18 cellular contexts compared by ENCODE assay signal in genomic region chr17:80902197-80903019, GRCh38.
DNase-seq lines count a peak whose midpoint lies in the region; ATAC-seq and TF ChIP-seq lines count a peak whose summit lies in the region.
"Had no signal": no experiment of that assay in that cellular context is flagged by ENCODE, and none has a peak within 500 bp of the region (broad histone marks: within the 10 kb centered on the region; RNA-seq: fewer than 3 reads in every experiment).

No MANE protein-coding gene starts in this region.

- TF ChIP-seq CTCF in MM.1S (IDR thresholded peaks at IDR 0.05; ENCODE audit: low read length) = no peak
- no peak for TF ChIP-seq CTCF in nephron progenitor cell (IDR thresholded peaks at IDR 0.05)

- H3K79me2 ChIP-seq in MM.1S (ENCODE audit: low read length) = peaks cover 16% of the 10 kb centered on the region

- H3K4me1 ChIP-seq in MM.1S (ENCODE audit: low read length) = peaks cover 32% of the 10 kb centered on the region
- H3K4me1 ChIP-seq: ascending aorta, SJCRH30 had no signal

- no peak overlapping the region for H2AFZ ChIP-seq in MM.1S (ENCODE audit: low read length)

- H3K4me1 Mint-ChIP-seq in activated T-cell treated with anti-CD3 and anti-CD28 coated beads, Interleukin-2, amount 50 U/mL, for 72 hours (ENCODE audit: low read depth) = peaks cover 48% of the 10 kb centered on the region
- H3K4me1 Mint-ChIP-seq in activated naive CD8-positive, alpha-beta T cell treated with anti-CD3 and anti-CD28 coated beads, Interleukin-2, amount 10 ng/mL, durations not matched to agents 7 days and 5 days = peaks cover 17% of the 10 kb centered on the region
- peaks cover 74% of the 10 kb centered on the region for H3K4me1 Mint-ChIP-seq in nephron progenitor cell

- no peaks in the 10 kb centered on the region for H3K9me3 ChIP-seq in MM.1S (replicated peaks; ENCODE audit: insufficient read depth, low read length)
- H3K9me3 ChIP-seq: ascending aorta, SJCRH30 had no signal

- H3K9me3 Mint-ChIP-seq in activated T-cell treated with anti-CD3 and anti-CD28 coated beads, Interleukin-2, amount 50 U/mL, for 72 hours = no peaks in the 10 kb centered on the region
- H3K9me3 Mint-ChIP-seq in activated naive CD8-positive, alpha-beta T cell treated with anti-CD3 and anti-CD28 coated beads, Interleukin-2, amount 10 ng/mL, durations not matched to agents 7 days and 5 days = no peaks in the 10 kb centered on the region
- no peaks in the 10 kb centered on the region for H3K9me3 Mint-ChIP-seq in nephron progenitor cell
- H3K9me3 Mint-ChIP-seq: naive thymus-derived CD4-positive, alpha-beta T cell had no signal

- H3K27ac ChIP-seq in MM.1S (ENCODE audit: low read length) = peak overlapping the region; percentile 99
- H3K27ac ChIP-seq: ascending aorta, SJCRH30 had no signal

- no peaks in the 10 kb centered on the region for H3K9me2 ChIP-seq in MM.1S (replicated peaks; ENCODE audit: insufficient read depth, low read length)

- H3K4me3 Mint-ChIP-seq in activated T-cell treated with anti-CD3 and anti-CD28 coated beads, Interleukin-2, amount 50 U/mL, for 72 hours = peak overlapping the region; percentile 23 to 33
- no peak overlapping the region for H3K4me3 Mint-ChIP-seq in activated naive CD8-positive, alpha-beta T cell treated with anti-CD3 and anti-CD28 coated beads, Interleukin-2, amount 10 ng/mL, durations not matched to agents 7 days and 5 days
- no peak overlapping the region for H3K4me3 Mint-ChIP-seq in nephron progenitor cell

- DNase-seq in activated T-cell treated with anti-CD3 and anti-CD28 coated beads, Interleukin-2, amount 50 U/mL, for 72 hours = no peak
- DNase-seq in activated T-cell treated with anti-CD3 and anti-CD28 coated beads, Interleukin-2, amount 50 U/mL, for 1 hour = no peak
- no peak for DNase-seq in MM.1S
- no peak for DNase-seq in activated naive CD8-positive, alpha-beta T cell treated with anti-CD3 and anti-CD28 coated beads, Interleukin-2, amount 10 ng/mL, durations not matched to agents 7 days and 5 days
- DNase-seq in nephron progenitor cell = no peak
- no peak for DNase-seq in NCI-H69 (lab: John Stamatoyannopoulos, UW)
- no peak for DNase-seq in A172 (ENCODE audit: low spot score)
- DNase-seq: activated CD4-positive, alpha-beta T cell treated with anti-CD3 and anti-CD28 coated beads, Interleukin-2, amount 50 U/mL, for 4 hours; DND-41; MV-4-11; naive thymus-derived CD4-positive, alpha-beta T cell; NCI-H2029; NCI-H524 treated with DMSO at 0.1 percent for 48 hours; OCI-M1; SJCRH30; stimulated activated CD4-positive, alpha-beta T cell treated with anti-CD3 and anti-CD28 coated beads, Interleukin-1b, Interleukin-23, amount 100 ng/mL, for 48 hours had no signal

- H3K36me3 ChIP-seq in MM.1S (replicated peaks; ENCODE audit: insufficient read depth, low read length) = no peaks in the 10 kb centered on the region; the same call in 1 of the 2 replicates

- H3K27me3 ChIP-seq in MM.1S (replicated peaks; ENCODE audit: insufficient read depth, low read length) = no peaks in the 10 kb centered on the region
- H3K27me3 ChIP-seq: ascending aorta, SJCRH30 had no signal

- no peaks in the 10 kb centered on the region for H3K27me3 Mint-ChIP-seq in activated T-cell treated with anti-CD3 and anti-CD28 coated beads, Interleukin-2, amount 50 U/mL, for 72 hours (ENCODE audit: low read depth)
- no peaks in the 10 kb centered on the region for H3K27me3 Mint-ChIP-seq in activated naive CD8-positive, alpha-beta T cell treated with anti-CD3 and anti-CD28 coated beads, Interleukin-2, amount 10 ng/mL, durations not matched to agents 7 days and 5 days
- no peaks in the 10 kb centered on the region for H3K27me3 Mint-ChIP-seq in nephron progenitor cell (ENCODE audit: low read depth, poor library complexity)
- H3K27me3 Mint-ChIP-seq: naive thymus-derived CD4-positive, alpha-beta T cell had no signal

- ATAC-seq in activated T-cell treated with anti-CD3 and anti-CD28 coated beads, Interleukin-2, amount 50 U/mL, for 72 hours (replicated peaks in 1 of 2) = no peak
- ATAC-seq in activated naive CD8-positive, alpha-beta T cell treated with anti-CD3 and anti-CD28 coated beads, Interleukin-2, amount 10 ng/mL, durations not matched to agents 7 days and 5 days (ENCODE audit: low read depth) = no peak
- ATAC-seq in HG02610 (IDR thresholded peaks at IDR 0.05; ENCODE audit: unreplicated experiment) = no peak
- ATAC-seq: naive thymus-derived CD4-positive, alpha-beta T cell had no signal

- H3K27ac Mint-ChIP-seq in activated T-cell treated with anti-CD3 and anti-CD28 coated beads, Interleukin-2, amount 50 U/mL, for 72 hours = peak overlapping the region; percentile 11
- peak overlapping the region; percentile 70 for H3K27ac Mint-ChIP-seq in activated naive CD8-positive, alpha-beta T cell treated with anti-CD3 and anti-CD28 coated beads, Interleukin-2, amount 10 ng/mL, durations not matched to agents 7 days and 5 days
- peak overlapping the region; percentile 25 for H3K27ac Mint-ChIP-seq in nephron progenitor cell

- POLR2A ChIA-PET in activated naive CD8-positive, alpha-beta T cell treated with anti-CD3 and anti-CD28 coated beads, Interleukin-2, amount 10 ng/mL, durations not matched to agents 7 days and 5 days (lab: Charles Lee) = no interaction called here

- H3K4me3 ChIP-seq in MM.1S (ENCODE audit: low read length) = no peak overlapping the region
- H3K4me3 ChIP-seq: ascending aorta, SJCRH30 had no signal

- peaks cover 2 to 20% of the 10 kb centered on the region in 2 donors for H3K36me3 Mint-ChIP-seq in activated T-cell treated with anti-CD3 and anti-CD28 coated beads, Interleukin-2, amount 50 U/mL, for 72 hours (ENCODE audit: insufficient read depth in 2 of 2)
- H3K36me3 Mint-ChIP-seq in activated naive CD8-positive, alpha-beta T cell treated with anti-CD3 and anti-CD28 coated beads, Interleukin-2, amount 10 ng/mL, durations not matched to agents 7 days and 5 days = peaks cover 10% of the 10 kb centered on the region
- H3K36me3 Mint-ChIP-seq in nephron progenitor cell (ENCODE audit: low read depth) = peaks cover 26% of the 10 kb centered on the region

- peak overlapping the region; percentile 89 for H3K9ac ChIP-seq in MM.1S (ENCODE audit: low read length)

- peak overlapping the region; percentile 68 for H3K4me2 ChIP-seq in MM.1S (ENCODE audit: low read depth, low read length)

- H3F3A ChIP-seq in MM.1S (ENCODE audit: insufficient read depth, low read length) = peaks cover 22% of the 10 kb centered on the region

- H4K20me1 ChIP-seq in MM.1S (ENCODE audit: insufficient read depth, low read length) = no peaks in the 10 kb centered on the region

Comparison
In these comparisons a context has a peak if more than half of its experiments do, and no peak if none do; other contexts are left out.
1. H3K27ac Mint-ChIP-seq: peak in every context shown above with its lines; median percentile 70 in activated naive CD8-positive, alpha-beta T cell treated with anti-CD3 and anti-CD28 coated beads, Interleukin-2, amount 10 ng/mL, durations not matched to agents 7 days and 5 days; 25 in nephron progenitor cell; 11 in activated T-cell treated with anti-CD3 and anti-CD28 coated beads, Interleukin-2, amount 50 U/mL, for 72 hours.
2. H3K4me3 Mint-ChIP-seq: peak in activated T-cell treated with anti-CD3 and anti-CD28 coated beads, Interleukin-2, amount 50 U/mL, for 72 hours (2 of 2); none in activated naive CD8-positive, alpha-beta T cell treated with anti-CD3 and anti-CD28 coated beads, Interleukin-2, amount 10 ng/mL, durations not matched to agents 7 days and 5 days (single experiment) and nephron progenitor cell (single experiment).